Comparison of ENCODE assay signal across 1 cellular context in genomic region chr3:24264748-24265158, GRCh38.
TF ChIP-seq lines count a peak whose summit lies in the region.

No MANE protein-coding gene starts in this region.

TF ChIP-seq in K562, 482 proteins besides CTCF, POLR2A, EP300 and RAD21 (continued from another document):
- TF ChIP-seq ZNF384 (IDR thresholded peaks at IDR 0.05; ENCODE audit: low read depth, low read length) (peak; percentile 96), SRSF7 (optimal IDR thresholded peaks at IDR 0.05; ENCODE audit: low read depth, low read length) (no peak), ZEB2 (IDR thresholded peaks at IDR 0.05) (peak; percentile 36; the same call in 1 of the 2 replicates), ARNT (IDR thresholded peaks at IDR 0.05) (peak in 1 of 2 experiments; percentile 62; a peak in 1 of 4 replicates), EZH2 (IDR thresholded peaks at IDR 0.05; ENCODE audit: borderline replicate concordance, low read depth, low read length) (no peak), CBX3 (IDR thresholded peaks at IDR 0.05; ENCODE audit: borderline replicate concordance in 1 of 2, low read length in 2 of 2) (peak in 1 of 2 experiments; percentile 65; a peak in 1 of 3 replicates), KDM5B (IDR thresholded peaks at IDR 0.05; ENCODE audit: insufficient replicate concordance, low read depth, low read length) (no peak), CBFA2T3 (IDR thresholded peaks at IDR 0.05) (0 out of 2 replicates have a peak, but pooled peaks have one; percentile 3), EHMT2 (IDR thresholded peaks at IDR 0.05) (peak; percentile 86), ZNF766 (CRISPR knock-in tag; conservative IDR thresholded peaks at IDR 0.05) (no peak), DEAF1 (CRISPR knock-in tag; IDR thresholded peaks at IDR 0.05) (peak; percentile 48; the same call in 1 of the 2 replicates), ZNF512 (tag; IDR thresholded peaks at IDR 0.05) (0 out of 2 replicates have a peak, but pooled peaks have one; percentile 14), CBX1 (IDR thresholded peaks at IDR 0.05; ENCODE audit: low read depth) (no peak), SP1 (CRISPR knock-in tag; IDR thresholded peaks at IDR 0.05) (no peak), DACH1 (IDR thresholded peaks at IDR 0.05; ENCODE audit: partially characterized antibody) (peak; percentile 94)
